In the genomic region with DNA sequence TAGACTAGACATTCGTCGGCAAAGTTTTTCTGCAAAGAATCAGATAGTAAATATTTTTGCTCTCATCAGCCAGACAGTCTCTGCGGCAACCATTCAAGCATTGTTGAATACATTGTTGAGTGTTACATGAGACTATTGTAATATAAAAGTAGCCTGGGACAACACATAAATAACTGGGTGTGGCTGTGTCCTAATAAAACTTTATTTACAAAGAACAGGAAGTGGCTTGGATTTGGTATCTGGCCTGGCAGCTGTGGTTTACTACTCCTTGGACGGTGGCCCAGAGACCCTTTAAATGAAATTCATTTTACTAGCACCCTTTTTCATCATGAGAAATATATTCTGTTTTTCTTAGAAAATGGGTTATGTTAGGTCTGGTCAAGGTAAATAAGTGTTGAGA, we compare ENCODE assay signal across 1 cellular context.
TF ChIP-seq lines count a peak whose summit lies in the region.

No MANE protein-coding gene starts in this region.

TF ChIP-seq in K562, 482 proteins besides CTCF, POLR2A, EP300 and RAD21 (continued from another document):
- TF ChIP-seq, protein P1, sequence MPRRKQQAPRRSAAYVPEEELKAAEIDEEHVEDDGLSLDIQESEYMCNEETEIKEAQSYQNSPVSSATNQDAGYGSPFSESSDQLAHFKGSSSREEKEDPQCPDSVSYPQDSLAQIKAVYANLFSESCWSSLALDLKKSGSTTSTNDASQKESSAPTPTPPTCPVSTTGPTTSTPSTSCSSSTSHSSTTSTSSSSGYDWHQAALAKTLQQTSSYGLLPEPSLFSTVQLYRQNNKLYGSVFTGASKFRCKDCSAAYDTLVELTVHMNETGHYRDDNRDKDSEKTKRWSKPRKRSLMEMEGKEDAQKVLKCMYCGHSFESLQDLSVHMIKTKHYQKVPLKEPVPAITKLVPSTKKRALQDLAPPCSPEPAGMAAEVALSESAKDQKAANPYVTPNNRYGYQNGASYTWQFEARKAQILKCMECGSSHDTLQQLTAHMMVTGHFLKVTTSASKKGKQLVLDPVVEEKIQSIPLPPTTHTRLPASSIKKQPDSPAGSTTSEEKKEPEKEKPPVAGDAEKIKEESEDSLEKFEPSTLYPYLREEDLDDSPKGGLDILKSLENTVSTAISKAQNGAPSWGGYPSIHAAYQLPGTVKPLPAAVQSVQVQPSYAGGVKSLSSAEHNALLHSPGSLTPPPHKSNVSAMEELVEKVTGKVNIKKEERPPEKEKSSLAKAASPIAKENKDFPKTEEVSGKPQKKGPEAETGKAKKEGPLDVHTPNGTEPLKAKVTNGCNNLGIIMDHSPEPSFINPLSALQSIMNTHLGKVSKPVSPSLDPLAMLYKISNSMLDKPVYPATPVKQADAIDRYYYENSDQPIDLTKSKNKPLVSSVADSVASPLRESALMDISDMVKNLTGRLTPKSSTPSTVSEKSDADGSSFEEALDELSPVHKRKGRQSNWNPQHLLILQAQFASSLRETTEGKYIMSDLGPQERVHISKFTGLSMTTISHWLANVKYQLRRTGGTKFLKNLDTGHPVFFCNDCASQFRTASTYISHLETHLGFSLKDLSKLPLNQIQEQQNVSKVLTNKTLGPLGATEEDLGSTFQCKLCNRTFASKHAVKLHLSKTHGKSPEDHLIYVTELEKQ (CRISPR knock-in tag; IDR thresholded peaks at IDR 0.05), result no peak
- TF ChIP-seq ZKSCAN8 (CRISPR knock-in tag; IDR thresholded peaks at IDR 0.05), result no peak
